In the genomic region with DNA sequence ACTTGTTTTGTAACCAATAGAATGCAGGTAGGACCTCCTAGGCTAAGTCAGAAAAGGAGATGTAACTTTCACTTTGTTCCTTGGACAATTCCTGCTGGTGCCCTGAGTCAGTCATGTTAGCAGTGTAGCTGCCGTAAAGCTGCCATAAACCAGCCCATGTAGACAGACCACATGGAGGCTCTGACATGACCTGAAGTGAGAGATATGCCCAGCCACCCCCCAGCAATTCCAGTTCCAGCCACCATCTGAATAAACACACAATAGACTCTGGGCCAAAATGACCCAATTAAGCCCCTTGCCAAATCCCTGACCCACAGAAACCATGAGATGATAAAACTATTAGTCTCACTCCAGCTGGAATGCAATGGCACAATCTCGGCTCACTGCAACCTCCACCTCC, we compare ENCODE assay signal across 10 cellular contexts. TPM values are rescaled to one million over a fixed set of nuclear protein-coding genes. Genes with fewer than 3 reads are reported as not detected.
DNase-seq lines count a peak whose midpoint lies in the region; ATAC-seq and TF ChIP-seq lines count a peak whose summit lies in the region.
"Had no signal": no experiment of that assay in that cellular context is flagged by ENCODE, and none has a peak within 500 bp of the region (broad histone marks: within the 10 kb centered on the region; RNA-seq: fewer than 3 reads in every experiment).

No MANE protein-coding gene starts in this region.

- H3K4me1 Mint-ChIP-seq in effector memory CD8-positive, alpha-beta T cell (ENCODE audit: low read depth in 2 of 2) = peaks cover 19 to 34% of the 10 kb centered on the region in 2 donors
- H3K4me1 Mint-ChIP-seq in nephron = peaks cover 21% of the 10 kb centered on the region
- peaks cover 32% of the 10 kb centered on the region for H3K4me1 Mint-ChIP-seq in activated naive CD8-positive, alpha-beta T cell treated with anti-CD3 and anti-CD28 coated beads for 36 hours

- ATAC-seq in effector memory CD8-positive, alpha-beta T cell (replicated peaks) = no peak
- ATAC-seq in GM21526 (IDR thresholded peaks at IDR 0.05; ENCODE audit: low FRiP score, unreplicated experiment) = no peak

- no peak overlapping the region for H3K4me3 Mint-ChIP-seq in effector memory CD8-positive, alpha-beta T cell
- no peak overlapping the region for H3K4me3 Mint-ChIP-seq in nephron
- no peak overlapping the region for H3K4me3 Mint-ChIP-seq in activated naive CD8-positive, alpha-beta T cell treated with anti-CD3 and anti-CD28 coated beads for 36 hours

- no peaks in the 10 kb centered on the region for H3K9me3 Mint-ChIP-seq in effector memory CD8-positive, alpha-beta T cell
- no peaks in the 10 kb centered on the region for H3K9me3 Mint-ChIP-seq in nephron
- H3K9me3 Mint-ChIP-seq in activated naive CD8-positive, alpha-beta T cell treated with anti-CD3 and anti-CD28 coated beads for 36 hours = no peaks in the 10 kb centered on the region

- peak overlapping the region; percentile 30 to 65 for H3K27ac Mint-ChIP-seq in effector memory CD8-positive, alpha-beta T cell
- peak overlapping the region in 2 of 3 experiments; percentile 54 to 63 for H3K27ac Mint-ChIP-seq in nephron
- no peak overlapping the region for H3K27ac Mint-ChIP-seq in activated naive CD8-positive, alpha-beta T cell treated with anti-CD3 and anti-CD28 coated beads for 36 hours

- no peak for TF ChIP-seq CTCF in nephron (IDR thresholded peaks at IDR 0.05; ENCODE audit: unreplicated experiment in 3 of 3)

- peaks cover 22% of the 10 kb centered on the region for H3K36me3 Mint-ChIP-seq in effector memory CD8-positive, alpha-beta T cell (ENCODE audit: insufficient read depth)
- H3K36me3 Mint-ChIP-seq in nephron (ENCODE audit: low read depth) = peaks cover 16% of the 10 kb centered on the region
- peaks cover 13% of the 10 kb centered on the region for H3K36me3 Mint-ChIP-seq in activated naive CD8-positive, alpha-beta T cell treated with anti-CD3 and anti-CD28 coated beads for 36 hours

- H3K27me3 Mint-ChIP-seq in effector memory CD8-positive, alpha-beta T cell = no peaks in the 10 kb centered on the region
- H3K27me3 Mint-ChIP-seq in nephron (ENCODE audit: low read depth) = no peaks in the 10 kb centered on the region
- H3K27me3 Mint-ChIP-seq in activated naive CD8-positive, alpha-beta T cell treated with anti-CD3 and anti-CD28 coated beads for 36 hours = no peaks in the 10 kb centered on the region

- DNase-seq in D341Med (ENCODE audit: low spot score) = peak; percentile 43
- DNase-seq in NCI-H2029 (lab: John Stamatoyannopoulos, UW) = peak; percentile 31
- no peak for DNase-seq in effector memory CD8-positive, alpha-beta T cell
- DNase-seq in HuH-7 (ENCODE audit: low spot score) = no peak
- no peak for DNase-seq in activated naive CD8-positive, alpha-beta T cell treated with anti-CD3 and anti-CD28 coated beads for 36 hours
- no peak for DNase-seq in stimulated activated CD4-positive, alpha-beta T cell treated with anti-CD3 and anti-CD28 coated beads, Interleukin-2, amount 100 ng/mL, for 48 hours
- DNase-seq: activated effector memory CD4-positive, alpha-beta T cell treated with Interleukin-2 at 50 U/mL for 16 hours; RPMI8226 had no signal

RNA-seq across cellular contexts. Expression of gene SMURF2, which starts 20.6 kb away (rescaled TPM):
- 10 to 100 TPM; 13.5 to 14.1 TPM for total RNA-seq in activated naive CD8-positive, alpha-beta T cell treated with anti-CD3 and anti-CD28 coated beads for 36 hours

Comparison
In these comparisons a context has a peak if more than half of its experiments do, and no peak if none do; other contexts are left out.
1. DNase-seq: peak in D341Med (single experiment) and NCI-H2029 (single experiment); none in effector memory CD8-positive, alpha-beta T cell (0 of 3), HuH-7 (single experiment), activated naive CD8-positive, alpha-beta T cell treated with anti-CD3 and anti-CD28 coated beads for 36 hours (single experiment) and stimulated activated CD4-positive, alpha-beta T cell treated with anti-CD3 and anti-CD28 coated beads, Interleukin-2, amount 100 ng/mL, for 48 hours (0 of 2).